8 cellular contexts compared by ENCODE assay signal in genomic region chr12:125183187-125184067, GRCh38. TPM values are rescaled to one million over a fixed set of nuclear protein-coding genes. Genes with fewer than 3 reads are reported as not detected.
DNase-seq lines count a peak whose midpoint lies in the region; ATAC-seq and TF ChIP-seq lines count a peak whose summit lies in the region.

No MANE protein-coding gene starts in this region.

- DNase-seq in Caki2 (ENCODE audit: low read depth) (peak; percentile 66), HT-29 (ENCODE audit: low spot score) (peak; percentile 81), OCI-M2 (lab: John Stamatoyannopoulos, UW; ENCODE audit: unreplicated experiment) (peak; percentile 4), fibroblast of the aortic adventitia (ENCODE audit: low read depth) (peak; percentile 76), substantia nigra (lab: John Stamatoyannopoulos, UW) (peak; percentile 3 to 87 (median 72))
- DNase-seq in activated T-cell treated with anti-CD3 and anti-CD28 coated beads, Interleukin-2, amount 50 U/mL, for 48 hours: peak; percentile 88 to 90

- H3K9me3 ChIP-seq in neutrophil: no peaks in the 10 kb centered on the region

- peak; percentile 85 for ATAC-seq in GM19467 (IDR thresholded peaks at IDR 0.05; ENCODE audit: unreplicated experiment)

- H3K27ac ChIP-seq in neutrophil (no peak overlapping the region), substantia nigra (ENCODE audit: low read depth, low read length, poor library complexity, severe bottlenecking) (no peak overlapping the region)

- in situ Hi-C loops in Caki2 (cut with HindIII; ENCODE audit: low pct_unique_long_range_greater_than_20kb, low sequenced_read_pairs): no loop called here

- TF ChIP-seq CTCF in fibroblast of the aortic adventitia (IDR thresholded peaks at IDR 0.05; ENCODE audit: insufficient read depth, low read length) (peak; percentile 100), neutrophil (IDR thresholded peaks at IDR 0.05) (peak; percentile 97)

- no peaks in the 10 kb centered on the region for H3K4me1 ChIP-seq in neutrophil (ENCODE audit: control insufficient read depth in 1 of 2, insufficient read depth in 1 of 2, low read depth in 1 of 2, low read length in 1 of 2)

- H3K4me3 ChIP-seq in fibroblast of the aortic adventitia (ENCODE audit: low read depth, low read length) (no peak overlapping the region), neutrophil (ENCODE audit: low read depth in 1 of 2, low read length in 1 of 2) (no peak overlapping the region)

- no peaks in the 10 kb centered on the region for H3K36me3 ChIP-seq in neutrophil

- H3K27me3 ChIP-seq in neutrophil: peaks cover 87% of the 10 kb centered on the region

RNA-seq across cellular contexts. Expression of gene TMEM132B, which starts 2.8 kb away (rescaled TPM):
- total RNA-seq in Caki2 (2014; rRNA removed; shearing (Covaris generic); ENCODE audit: low replicate concordance): 0.78 and 2.1 TPM in 2 replicates
- total RNA-seq in HT-29 (2014; rRNA removed; shearing (Covaris generic)): 0.05 TPM in 1 of 2 replicates, not detected in the other
- total RNA-seq in fibroblast of the aortic adventitia (ENCODE audit: low replicate concordance): 5.0 and 49.9 TPM in 2 replicates

Comparison
In these comparisons a context has a peak if more than half of its experiments do, and no peak if none do; other contexts are left out.
1. DNase-seq: peak in every context shown above with its lines; median percentile 89 in activated T-cell treated with anti-CD3 and anti-CD28 coated beads, Interleukin-2, amount 50 U/mL, for 48 hours; 81 in HT-29; 76 in fibroblast of the aortic adventitia; 72 in substantia nigra; 66 in Caki2; 4 in OCI-M2.